10 cellular contexts compared by ENCODE assay signal in the genomic region with DNA sequence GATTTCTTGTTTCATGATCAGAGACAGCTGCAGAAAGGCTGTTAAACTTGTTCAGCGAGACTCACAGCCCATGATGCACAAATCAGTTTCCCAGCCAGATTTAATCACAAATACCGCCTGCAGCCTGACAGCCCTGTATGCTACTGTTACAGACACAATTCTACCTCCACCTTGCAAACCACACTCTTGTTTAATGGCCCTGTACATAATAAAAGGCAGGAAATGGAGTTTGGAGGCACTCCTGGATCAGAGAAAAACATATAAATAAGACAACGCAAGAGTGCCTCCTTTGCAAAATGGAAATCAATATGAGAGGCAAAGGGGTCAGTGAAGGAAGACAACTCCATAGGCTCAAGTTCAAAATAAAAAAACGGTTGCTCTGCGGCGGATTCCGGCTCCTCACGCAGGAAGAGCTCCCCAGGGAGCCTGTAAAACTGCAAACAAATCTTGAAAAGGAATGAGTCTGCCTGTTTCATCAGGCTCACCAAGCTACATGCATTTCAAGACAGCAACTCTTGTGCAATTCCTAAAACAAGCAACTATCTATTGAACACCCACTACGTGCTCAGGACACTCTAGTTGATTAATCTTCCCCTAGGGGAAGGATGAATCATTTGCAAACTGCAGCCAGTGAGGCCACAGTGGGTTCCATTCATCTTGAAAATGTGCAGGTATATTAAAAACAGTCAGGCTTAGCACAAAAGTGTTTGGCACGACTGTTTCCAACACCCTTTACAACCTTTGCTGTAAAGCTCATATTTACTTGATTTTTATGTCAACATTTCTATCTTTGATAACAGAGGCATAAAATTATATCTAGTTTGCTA. TPM values are rescaled to one million over a fixed set of nuclear protein-coding genes. Genes with fewer than 3 reads are reported as not detected.
DNase-seq lines count a peak whose midpoint lies in the region; ATAC-seq and TF ChIP-seq lines count a peak whose summit lies in the region.
"Had no signal": no experiment of that assay in that cellular context is flagged by ENCODE, and none has a peak within 500 bp of the region (broad histone marks: within the 10 kb centered on the region; RNA-seq: fewer than 3 reads in every experiment).

No MANE protein-coding gene starts in this region.

- no peaks in the 10 kb centered on the region for H3K9me3 Mint-ChIP-seq in brain
- H3K9me3 Mint-ChIP-seq in activated CD4-positive, alpha-beta memory T cell treated with anti-CD3 and anti-CD28 coated beads, Interleukin-2, amount 10 ng/mL, durations not matched to agents 7 days and 5 days, result no peaks in the 10 kb centered on the region
- H3K9me3 Mint-ChIP-seq in activated T-helper 2 cell treated with anti-CD3 and anti-CD28 coated beads, Interferon-gamma antibody, Interleukin-2, Interleukin-4, amounts not matched to agents 10 μg/mL and 5 μg/mL and 100 μg/mL, durations not matched to agents 14 hours and 24 hours and 36 hours, result no peaks in the 10 kb centered on the region
- H3K9me3 Mint-ChIP-seq: IgD-negative memory B cell, naive B cell had no signal

- no peak for TF ChIP-seq CTCF in brain (conservative IDR thresholded peaks at IDR 0.05)

- ATAC-seq in HG03354 (IDR thresholded peaks at IDR 0.05; ENCODE audit: poor library complexity, severe bottlenecking, unreplicated experiment), result no peak

- H3K4me3 Mint-ChIP-seq in brain, result peak overlapping the region in 4 of 5 experiments; percentile 59 to 63 (median 60)
- no peak overlapping the region for H3K4me3 Mint-ChIP-seq in activated CD4-positive, alpha-beta memory T cell treated with anti-CD3 and anti-CD28 coated beads, Interleukin-2, amount 10 ng/mL, durations not matched to agents 7 days and 5 days
- H3K4me3 Mint-ChIP-seq in activated T-helper 2 cell treated with anti-CD3 and anti-CD28 coated beads, Interferon-gamma antibody, Interleukin-2, Interleukin-4, amounts not matched to agents 10 μg/mL and 5 μg/mL and 100 μg/mL, durations not matched to agents 14 hours and 24 hours and 36 hours (ENCODE audit: low read depth), result no peak overlapping the region
- H3K4me3 Mint-ChIP-seq: IgD-negative memory B cell, naive B cell had no signal

- H3K4me1 Mint-ChIP-seq in brain, result peaks cover 60% of the 10 kb centered on the region
- no peaks in the 10 kb centered on the region for H3K4me1 Mint-ChIP-seq in activated CD4-positive, alpha-beta memory T cell treated with anti-CD3 and anti-CD28 coated beads, Interleukin-2, amount 10 ng/mL, durations not matched to agents 7 days and 5 days
- no peaks in the 10 kb centered on the region for H3K4me1 Mint-ChIP-seq in activated T-helper 2 cell treated with anti-CD3 and anti-CD28 coated beads, Interferon-gamma antibody, Interleukin-2, Interleukin-4, amounts not matched to agents 10 μg/mL and 5 μg/mL and 100 μg/mL, durations not matched to agents 14 hours and 24 hours and 36 hours (ENCODE audit: low read depth)

- H3K27me3 Mint-ChIP-seq in brain, result no peaks in the 10 kb centered on the region
- H3K27me3 Mint-ChIP-seq in activated CD4-positive, alpha-beta memory T cell treated with anti-CD3 and anti-CD28 coated beads, Interleukin-2, amount 10 ng/mL, durations not matched to agents 7 days and 5 days, result no peaks in the 10 kb centered on the region
- H3K27me3 Mint-ChIP-seq in activated T-helper 2 cell treated with anti-CD3 and anti-CD28 coated beads, Interferon-gamma antibody, Interleukin-2, Interleukin-4, amounts not matched to agents 10 μg/mL and 5 μg/mL and 100 μg/mL, durations not matched to agents 14 hours and 24 hours and 36 hours (ENCODE audit: low read depth), result peaks cover 5% of the 10 kb centered on the region
- H3K27me3 Mint-ChIP-seq: IgD-negative memory B cell had no signal

- H3K36me3 Mint-ChIP-seq in brain, result no peaks in the 10 kb centered on the region
- no peaks in the 10 kb centered on the region for H3K36me3 Mint-ChIP-seq in activated CD4-positive, alpha-beta memory T cell treated with anti-CD3 and anti-CD28 coated beads, Interleukin-2, amount 10 ng/mL, durations not matched to agents 7 days and 5 days (ENCODE audit: low read depth)
- H3K36me3 Mint-ChIP-seq in activated T-helper 2 cell treated with anti-CD3 and anti-CD28 coated beads, Interferon-gamma antibody, Interleukin-2, Interleukin-4, amounts not matched to agents 10 μg/mL and 5 μg/mL and 100 μg/mL, durations not matched to agents 14 hours and 24 hours and 36 hours (ENCODE audit: low read depth), result no peaks in the 10 kb centered on the region
- H3K36me3 Mint-ChIP-seq: IgD-negative memory B cell, naive B cell had no signal

- peak; percentile 61 for DNase-seq in Daoy (ENCODE audit: low read depth)
- peak; percentile 73 for DNase-seq in NCI-H2029 (lab: John Stamatoyannopoulos, UW)
- DNase-seq in myocyte (ENCODE audit: low read depth), result peak; percentile 49
- no peak for DNase-seq in activated CD4-positive, alpha-beta memory T cell treated with anti-CD3 and anti-CD28 coated beads, Interleukin-2, amount 10 ng/mL, durations not matched to agents 7 days and 5 days
- DNase-seq in activated CD8-positive, alpha-beta memory T cell treated with anti-CD3 and anti-CD28 coated beads, Interleukin-2, amount 50 U/mL, for 4 hours, result no peak
- no peak for DNase-seq in activated T-helper 2 cell treated with anti-CD3 and anti-CD28 coated beads, Interferon-gamma antibody, Interleukin-2, Interleukin-4, amounts not matched to agents 10 μg/mL and 5 μg/mL and 100 μg/mL, durations not matched to agents 14 hours and 24 hours and 36 hours (ENCODE audit: low spot score)
- DNase-seq: naive B cell had no signal

- peak overlapping the region in 4 of 5 experiments; percentile 9 to 75 (median 64) for H3K27ac Mint-ChIP-seq in brain
- no peak overlapping the region for H3K27ac Mint-ChIP-seq in activated CD4-positive, alpha-beta memory T cell treated with anti-CD3 and anti-CD28 coated beads, Interleukin-2, amount 10 ng/mL, durations not matched to agents 7 days and 5 days
- no peak overlapping the region for H3K27ac Mint-ChIP-seq in activated T-helper 2 cell treated with anti-CD3 and anti-CD28 coated beads, Interferon-gamma antibody, Interleukin-2, Interleukin-4, amounts not matched to agents 10 μg/mL and 5 μg/mL and 100 μg/mL, durations not matched to agents 14 hours and 24 hours and 36 hours
- H3K27ac Mint-ChIP-seq: IgD-negative memory B cell had no signal

- CTCF ChIA-PET in activated CD4-positive, alpha-beta memory T cell treated with anti-CD3 and anti-CD28 coated beads, Interleukin-2, amount 10 ng/mL, durations not matched to agents 7 days and 5 days (lab: Charles Lee), result no interaction called here

- intact Hi-C loops in activated T-helper 2 cell treated with anti-CD3 and anti-CD28 coated beads, Interferon-gamma antibody, Interleukin-2, Interleukin-4, amounts not matched to agents 10 μg/mL and 5 μg/mL and 100 μg/mL, durations not matched to agents 14 hours and 24 hours and 36 hours (cut with micrococcal nuclease), result no loop called here

- POLR2A ChIA-PET in activated CD4-positive, alpha-beta memory T cell treated with anti-CD3 and anti-CD28 coated beads, Interleukin-2, amount 10 ng/mL, durations not matched to agents 7 days and 5 days (lab: Charles Lee), result no interaction called here

RNA-seq across cellular contexts. Expression of a gene that starts 37.5 kb away (rescaled TPM):
- 4.4 and 5.1 TPM in 2 replicates for total RNA-seq in Daoy (2014; rRNA removed; shearing (Covaris generic))
- polyA plus RNA-seq in brain (ENCODE audit: insufficient read depth, low read depth, low replicate concordance), result 15.7 TPM
- total RNA-seq in myocyte, result 14.7 and 18.6 TPM in 2 replicates
- polyA plus RNA-seq in myocyte (2012), result 8.7 TPM
- under 1 TPM; 0.58 to 0.63 TPM for total RNA-seq in activated CD4-positive, alpha-beta memory T cell treated with anti-CD3 and anti-CD28 coated beads, Interleukin-2, amount 10 ng/mL, durations not matched to agents 7 days and 5 days
- 0.87 and 1.3 TPM in 2 replicates for total RNA-seq in activated T-helper 2 cell treated with anti-CD3 and anti-CD28 coated beads, Interferon-gamma antibody, Interleukin-2, Interleukin-4, amounts not matched to agents 10 μg/mL and 5 μg/mL and 100 μg/mL, durations not matched to agents 14 hours and 24 hours and 36 hours

Comparison
In these comparisons a context has a peak if more than half of its experiments do, and no peak if none do; other contexts are left out.
1. DNase-seq: peak in Daoy (single experiment), NCI-H2029 (single experiment) and myocyte (single experiment); none in activated CD4-positive, alpha-beta memory T cell treated with anti-CD3 and anti-CD28 coated beads, Interleukin-2, amount 10 ng/mL, durations not matched to agents 7 days and 5 days (single experiment), activated CD8-positive, alpha-beta memory T cell treated with anti-CD3 and anti-CD28 coated beads, Interleukin-2, amount 50 U/mL, for 4 hours (single experiment) and activated T-helper 2 cell treated with anti-CD3 and anti-CD28 coated beads, Interferon-gamma antibody, Interleukin-2, Interleukin-4, amounts not matched to agents 10 μg/mL and 5 μg/mL and 100 μg/mL, durations not matched to agents 14 hours and 24 hours and 36 hours (single experiment).
2. H3K27ac Mint-ChIP-seq: peak in brain (4 of 5); none in activated CD4-positive, alpha-beta memory T cell treated with anti-CD3 and anti-CD28 coated beads, Interleukin-2, amount 10 ng/mL, durations not matched to agents 7 days and 5 days (single experiment) and activated T-helper 2 cell treated with anti-CD3 and anti-CD28 coated beads, Interferon-gamma antibody, Interleukin-2, Interleukin-4, amounts not matched to agents 10 μg/mL and 5 μg/mL and 100 μg/mL, durations not matched to agents 14 hours and 24 hours and 36 hours (single experiment).
3. H3K4me3 Mint-ChIP-seq: peak in brain (4 of 5); none in activated CD4-positive, alpha-beta memory T cell treated with anti-CD3 and anti-CD28 coated beads, Interleukin-2, amount 10 ng/mL, durations not matched to agents 7 days and 5 days (single experiment) and activated T-helper 2 cell treated with anti-CD3 and anti-CD28 coated beads, Interferon-gamma antibody, Interleukin-2, Interleukin-4, amounts not matched to agents 10 μg/mL and 5 μg/mL and 100 μg/mL, durations not matched to agents 14 hours and 24 hours and 36 hours (single experiment).